In genomic region chr1:27594542-27595510, GRCh38 we compare ENCODE assay signal across 12 cellular contexts. TPM values are rescaled to one million over a fixed set of nuclear protein-coding genes. Genes with fewer than 3 reads are reported as not detected.
DNase-seq lines count a peak whose midpoint lies in the region; ATAC-seq and TF ChIP-seq lines count a peak whose summit lies in the region.
"Had no signal": no experiment of that assay in that cellular context is flagged by ENCODE, and none has a peak within 500 bp of the region (broad histone marks: within the 10 kb centered on the region; RNA-seq: fewer than 3 reads in every experiment).

No MANE protein-coding gene starts in this region.

- peaks cover 49 to 54% of the 10 kb centered on the region in 2 donors for H3K4me1 ChIP-seq in breast epithelium
- H3K4me1 ChIP-seq in tibial artery = peaks cover 13 to 100% (median 98%) of the 10 kb centered on the region in 4 donors

- H3K27ac Mint-ChIP-seq in MCF 10A (ENCODE audit: low read depth, unreplicated experiment) (no peak overlapping the region), immature natural killer cell (no peak overlapping the region)

- H3K9me3 ChIP-seq in breast epithelium (no peaks in the 10 kb centered on the region), tibial artery (no peaks in the 10 kb centered on the region)
- H3K9me3 ChIP-seq: lower lobe of right lung had no signal

- no peak for DNase-seq in breast epithelium (ENCODE audit: low spot score in 2 of 2)
- DNase-seq in MCF 10A (ENCODE audit: unreplicated experiment) = no peak
- DNase-seq in amniotic stem cell (lab: John Stamatoyannopoulos, UW) = peak; percentile 56
- peak; percentile 42 to 51 (median 50) for DNase-seq in immature natural killer cell
- DNase-seq in tibial artery = no peak
- no peak for DNase-seq in OCI-M1 (lab: John Stamatoyannopoulos, UW)
- DNase-seq in superior temporal gyrus (ENCODE audit: extremely low spot score) = no peak
- DNase-seq: AML-193, lower lobe of right lung, NCI-H2107 had no signal

- POLR2A ChIA-PET in MCF 10A (lab: Yijun Ruan, JAX) = interaction anchor here (0.8 to 2.6 kb wide), 9 partner anchors 9 to 229 kb away, joined by 3 to 8 read pairs (median 4); partner anchors contain the start of gene MAP3K6

- TF ChIP-seq CTCF in breast epithelium (IDR thresholded peaks at IDR 0.05) (no peak), MCF 10A (IDR thresholded peaks at IDR 0.05; ENCODE audit: unreplicated experiment) (no peak), tibial artery (IDR thresholded peaks at IDR 0.05) (no peak)

- no peak for ATAC-seq in HG02610 (IDR thresholded peaks at IDR 0.05; ENCODE audit: unreplicated experiment)
- ATAC-seq: lower lobe of right lung had no signal

- H3K27me3 ChIP-seq in breast epithelium = no peaks in the 10 kb centered on the region
- no peaks in the 10 kb centered on the region for H3K27me3 ChIP-seq in tibial artery

- H3K4me3 Mint-ChIP-seq in MCF 10A (ENCODE audit: unreplicated experiment) = no peak overlapping the region
- no peak overlapping the region for H3K4me3 Mint-ChIP-seq in immature natural killer cell

- intact Hi-C loops in breast epithelium (cut with DNase I; ENCODE audit: low total_unique reads) = loop anchor here (2.0 kb wide), 1 partner anchor 72 kb away; no protein-coding TSS in a partner anchor
- intact Hi-C loops in MCF 10A (cut with micrococcal nuclease) = no loop called here
- intact Hi-C loops in tibial artery (cut with DNase I; ENCODE audit: low total_unique reads) = no loop called here

- peak overlapping the region in 2 of 3 donors; percentile 12 to 49 for H3K4me3 ChIP-seq in breast epithelium
- H3K4me3 ChIP-seq in tibial artery = no peak overlapping the region
- H3K4me3 ChIP-seq: lower lobe of right lung had no signal

- no peak for TF ChIP-seq POLR2A in breast epithelium (IDR thresholded peaks at IDR 0.05)

- H3K9me3 Mint-ChIP-seq in MCF 10A (ENCODE audit: unreplicated experiment) (no peaks in the 10 kb centered on the region), immature natural killer cell (no peaks in the 10 kb centered on the region)

- CTCF ChIA-PET in MCF 10A (lab: Yijun Ruan, JAX) = interaction anchor here (0.6 to 3.0 kb wide), 6 partner anchors 12 to 199 kb away, joined by 3 to 25 read pairs (median 4); no protein-coding TSS in a partner anchor

- H3K27ac ChIP-seq in breast epithelium (peak overlapping the region; percentile 55 to 93), tibial artery (peak overlapping the region; percentile 84 to 97)
- H3K27ac ChIP-seq: lower lobe of right lung, VCaP had no signal

- H3K36me3 Mint-ChIP-seq in MCF 10A (ENCODE audit: insufficient read depth, unreplicated experiment) (no peaks in the 10 kb centered on the region), immature natural killer cell (no peaks in the 10 kb centered on the region)

- BruUV-seq in MCF 10A (replicated peaks; lab: Mats Ljungman, UMichigan) = no TSS peak

- H3K27me3 Mint-ChIP-seq in MCF 10A (ENCODE audit: insufficient read depth, unreplicated experiment) = no peaks in the 10 kb centered on the region
- peaks cover 0 to 3% (median 2%) of the 10 kb centered on the region in 3 donors for H3K27me3 Mint-ChIP-seq in immature natural killer cell (ENCODE audit: low read depth in 3 of 3)

- H3K4me1 Mint-ChIP-seq in MCF 10A (ENCODE audit: insufficient read depth, unreplicated experiment) (peaks cover 24% of the 10 kb centered on the region), immature natural killer cell (peaks cover 14 to 24% of the 10 kb centered on the region in 2 donors)

- no peaks in the 10 kb centered on the region for H3K36me3 ChIP-seq in breast epithelium
- H3K36me3 ChIP-seq in tibial artery = peaks cover 0 to 8% (median 0%) of the 10 kb centered on the region in 3 donors
- H3K36me3 ChIP-seq: lower lobe of right lung had no signal

RNA-seq across cellular contexts. Expression of gene AHDC1, which starts 9.1 kb away (rescaled TPM):
- total RNA-seq in breast epithelium (10 to 100 TPM; 10.7 to 17.1 (median 15.4) TPM), MCF 10A (2022) (18.4 and 25.2 TPM in 2 replicates)
- polyA plus RNA-seq in immature natural killer cell = 1 to 10 TPM in 2 of 3 donors, not detected in 1; 1.2 to 6.3 TPM

RNA-seq across cellular contexts. Expression of gene FGR, which starts 40.2 kb away (rescaled TPM):
- total RNA-seq in breast epithelium (10 to 100 TPM; 22.1 to 46.9 (median 24.3) TPM), MCF 10A (2022) (not detected in 2 replicates)
- polyA plus RNA-seq in immature natural killer cell = 100 to 1,000 TPM; 350 to 654 (median 572) TPM

Comparison
In these comparisons a context has a peak if more than half of its experiments do, and no peak if none do; other contexts are left out.
1. RNA of gene FGR, which starts 40.2 kb away (total RNA-seq): 22.1 to 46.9 TPM in breast epithelium; not detected in MCF 10A; every median in the first group is over 10 times any median in the second.
2. DNase-seq: peak in amniotic stem cell (single experiment) and immature natural killer cell (3 of 3); none in breast epithelium (0 of 2), MCF 10A (single experiment), tibial artery (0 of 2), OCI-M1 (single experiment) and superior temporal gyrus (single experiment).
3. H3K4me3 ChIP-seq: peak in breast epithelium (2 of 3); none in tibial artery (0 of 2).